Comparison of ENCODE assay signal across 30 cellular contexts in genomic region chr17:80247561-80247960, GRCh38.
"Had no signal": no experiment of that assay in that cellular context is flagged by ENCODE, and none has a peak within 500 bp of the region (broad histone marks: within the 10 kb centered on the region; RNA-seq: fewer than 3 reads in every experiment).

No MANE protein-coding gene starts in this region.

- FAIRE-seq: astrocyte had no signal

- ATAC-seq: activated naive CD4-positive, alpha-beta T cell treated with anti-CD3 and anti-CD28 coated beads, Interleukin-2, amount 50 U/mL, for 72 hours; activated T-cell treated with anti-CD3 and anti-CD28 coated beads, Interleukin-2, amount 50 U/mL, for 4 hours; body of pancreas; Panc1 had no signal

- H3K27me3 Mint-ChIP-seq: activated CD4-positive, alpha-beta memory T cell treated with anti-CD3 and anti-CD28 coated beads for 36 hours had no signal

- H3K4me1 ChIP-seq: body of pancreas, breast epithelium had no signal

- DNase-seq: activated CD4-positive, alpha-beta memory T cell treated with anti-CD3 and anti-CD28 coated beads for 36 hours; activated CD4-positive, alpha-beta T cell treated with anti-CD3 and anti-CD28 coated beads for 1 hour; activated CD4-positive, alpha-beta T cell treated with anti-CD3 and anti-CD28 coated beads for 48 hours; activated CD4-positive, CD25-positive, alpha-beta regulatory T cell; activated CD8-positive, alpha-beta memory T cell treated with anti-CD3 and anti-CD28 coated beads, Interleukin-2, amount 50 U/mL, for 4 hours; activated gamma-delta T cell treated with Interleukin-2 at 50 U/mL for 16 hours; activated naive CD4-positive, alpha-beta T cell treated with anti-CD3 and anti-CD28 coated beads for 36 hours; activated T-cell treated with anti-CD3 and anti-CD28 coated beads for 4 hours; activated T-cell treated with anti-CD3 and anti-CD28 coated beads, Interleukin-2, amount 50 U/mL, for 4 hours; adrenal gland; body of pancreas; NCI-H1092 treated with DMSO at 0.1 percent for 48 hours; NCI-H1417; NCI-H146; NCI-H187; NCI-H2029 treated with DMSO at 0.1 percent for 48 hours; NCI-H2107; NCI-H2171 treated with DMSO at 0.1 percent for 48 hours; NCI-H226; NCI-H446 treated with DMSO at 0.1 percent for 48 hours; NCI-H524; NCI-H69; SIG-M5; T1000; WERI-Rb-1 had no signal

- H3K4me3 ChIP-seq: adrenal gland, body of pancreas, breast epithelium had no signal

- H3K36me3 Mint-ChIP-seq: activated naive CD4-positive, alpha-beta T cell treated with anti-CD3 and anti-CD28 coated beads, Interleukin-2, amount 50 U/mL, for 72 hours had no signal

- H3K27ac ChIP-seq: adrenal gland, body of pancreas, breast epithelium, WERI-Rb-1 had no signal

- H3K9me3 Mint-ChIP-seq: activated CD4-positive, alpha-beta memory T cell treated with anti-CD3 and anti-CD28 coated beads for 36 hours; activated naive CD4-positive, alpha-beta T cell treated with anti-CD3 and anti-CD28 coated beads for 36 hours; activated naive CD4-positive, alpha-beta T cell treated with anti-CD3 and anti-CD28 coated beads, Interleukin-2, amount 50 U/mL, for 72 hours; activated T-cell treated with anti-CD3 and anti-CD28 coated beads, Interleukin-2, amount 50 U/mL, for 4 hours; activated T-helper 1 cell treated with anti-CD3 and anti-CD28 coated beads, Interleukin-12 subunit alpha, Interleukin-12 subunit beta, Interleukin-2, Interleukin-4 antibody, amounts not matched to agents 30 ng/mL and 10 ng/mL and 1 ng/mL, durations not matched to agents 14 hours and 24 hours and 36 hours had no signal

- H3K9me3 ChIP-seq: adrenal gland, body of pancreas, breast epithelium had no signal

- H3K27me3 ChIP-seq: adrenal gland, body of pancreas, breast epithelium had no signal

- H3K4me3 Mint-ChIP-seq: activated CD4-positive, alpha-beta memory T cell treated with anti-CD3 and anti-CD28 coated beads for 36 hours; activated naive CD4-positive, alpha-beta T cell treated with anti-CD3 and anti-CD28 coated beads for 36 hours; activated T-cell treated with anti-CD3 and anti-CD28 coated beads, Interleukin-2, amount 50 U/mL, for 4 hours; activated T-helper 1 cell treated with anti-CD3 and anti-CD28 coated beads, Interleukin-12 subunit alpha, Interleukin-12 subunit beta, Interleukin-2, Interleukin-4 antibody, amounts not matched to agents 30 ng/mL and 10 ng/mL and 1 ng/mL, durations not matched to agents 14 hours and 24 hours and 36 hours had no signal

- H3K27ac Mint-ChIP-seq: activated CD4-positive, alpha-beta memory T cell treated with anti-CD3 and anti-CD28 coated beads for 36 hours; activated naive CD4-positive, alpha-beta T cell treated with anti-CD3 and anti-CD28 coated beads for 36 hours; activated T-helper 1 cell treated with anti-CD3 and anti-CD28 coated beads, Interleukin-12 subunit alpha, Interleukin-12 subunit beta, Interleukin-2, Interleukin-4 antibody, amounts not matched to agents 30 ng/mL and 10 ng/mL and 1 ng/mL, durations not matched to agents 14 hours and 24 hours and 36 hours had no signal
